ENCODE assay signal across 24 cellular contexts in genomic region chr10:61791216-61791615, GRCh38.
DNase-seq lines count a peak whose midpoint lies in the region; ATAC-seq and TF ChIP-seq lines count a peak whose summit lies in the region.
"Had no signal": no experiment of that assay in that cellular context is flagged by ENCODE, and none has a peak within 500 bp of the region (broad histone marks: within the 10 kb centered on the region; RNA-seq: fewer than 3 reads in every experiment).

No MANE protein-coding gene starts in this region.

- peak overlapping the region in 1 of 2 experiments; percentile 26 for H3K18ac ChIP-seq in mesenchymal stem cell (ENCODE audit: low read depth in 1 of 2, low read length in 2 of 2)

- H3K4me3 ChIP-seq in AG04449 (ENCODE audit: low read depth, low read length) (no peak overlapping the region), choroid plexus epithelial cell (ENCODE audit: low read depth, low read length) (no peak overlapping the region), mesenchymal stem cell (ENCODE audit: insufficient read depth in 1 of 2, low read depth in 1 of 2, low read length in 2 of 2) (no peak overlapping the region)
- no peak overlapping the region for H3K4me3 ChIP-seq in CD4-positive, alpha-beta memory T cell (ENCODE audit: low read length in 2 of 2)
- H3K4me3 ChIP-seq: GM23338, vagina had no signal

- peak overlapping the region; percentile 57; the same call in 1 of the 2 replicates for H3K27ac Mint-ChIP-seq in HFFc6
- H3K27ac Mint-ChIP-seq in CD4-positive, alpha-beta memory T cell = no peak overlapping the region
- H3K27ac Mint-ChIP-seq: activated T-helper 2 cell treated with anti-CD3 and anti-CD28 coated beads, Interferon-gamma antibody, Interleukin-2, Interleukin-4, amounts not matched to agents 10 μg/mL and 5 μg/mL and 100 μg/mL, durations not matched to agents 14 hours and 24 hours and 36 hours; endodermal cell; GM23338; natural killer cell treated with Interleukin-12 subunit alpha and Interleukin-12 subunit beta and Interleukin-15 and Interleukin-18, amount 100 ng/mL, for 72 hours had no signal

- no peak overlapping the region for H2BK120ac ChIP-seq in mesenchymal stem cell (ENCODE audit: low read depth, low read length)

- no peak overlapping the region for H2AK5ac ChIP-seq in mesenchymal stem cell (ENCODE audit: low read length, severe bottlenecking)

- H3K4me3 Mint-ChIP-seq in HFFc6 = no peak overlapping the region
- H3K4me3 Mint-ChIP-seq in CD4-positive, alpha-beta memory T cell = no peak overlapping the region
- H3K4me3 Mint-ChIP-seq: endodermal cell; GM23338; natural killer cell treated with Interleukin-12 subunit alpha and Interleukin-12 subunit beta and Interleukin-15 and Interleukin-18, amount 100 ng/mL, for 72 hours had no signal

- H3K27me3 ChIP-seq in mesenchymal stem cell (ENCODE audit: control insufficient read depth in 1 of 2, insufficient read depth in 1 of 2, low read length in 2 of 2) = no peaks in the 10 kb centered on the region
- H3K27me3 ChIP-seq in CD4-positive, alpha-beta memory T cell (ENCODE audit: insufficient read depth, low read length) = no peaks in the 10 kb centered on the region
- H3K27me3 ChIP-seq: foreskin keratinocyte, vagina had no signal

- no peak for ATAC-seq in GM18511 (IDR thresholded peaks at IDR 0.05; ENCODE audit: unreplicated experiment)
- ATAC-seq: foreskin keratinocyte; GM23338; natural killer cell treated with Interleukin-12 subunit alpha and Interleukin-12 subunit beta and Interleukin-15 and Interleukin-18, amount 100 ng/mL, for 72 hours had no signal

- no peaks in the 10 kb centered on the region for H3K79me1 ChIP-seq in mesenchymal stem cell (replicated peaks; ENCODE audit: low read length, poor library complexity, severe bottlenecking)

- H3K36me3 ChIP-seq in mesenchymal stem cell (ENCODE audit: control insufficient read depth in 1 of 2, insufficient read depth in 2 of 2, low read depth in 1 of 2, low read length in 2 of 2) = no peaks in the 10 kb centered on the region
- no peaks in the 10 kb centered on the region for H3K36me3 ChIP-seq in CD4-positive, alpha-beta memory T cell (ENCODE audit: insufficient read depth, low read length)
- H3K36me3 ChIP-seq: vagina had no signal

- peak overlapping the region; percentile 44 for H2BK15ac ChIP-seq in mesenchymal stem cell (ENCODE audit: low read depth, poor library complexity, severe bottlenecking)

- peak overlapping the region in 1 of 2 experiments; percentile 7 for H3K4ac ChIP-seq in mesenchymal stem cell (ENCODE audit: low read depth in 1 of 2, low read length in 2 of 2)

- H3K23ac ChIP-seq in mesenchymal stem cell (ENCODE audit: low read length in 2 of 2) = peak overlapping the region in 1 of 2 experiments; percentile 18

- POLR2A ChIA-PET in AG04449 (lab: Yijun Ruan, JAX) = no interaction called here
- POLR2A ChIA-PET in CD4-positive, alpha-beta memory T cell (lab: Charles Lee; ENCODE audit: partially characterized antibody) = no interaction called here

- peak overlapping the region; percentile 63 for H3K27ac ChIP-seq in mesenchymal stem cell (ENCODE audit: low read length, poor library complexity, severe bottlenecking)
- H3K27ac ChIP-seq in CD4-positive, alpha-beta memory T cell (ENCODE audit: low read depth, low read length) = no peak overlapping the region
- H3K27ac ChIP-seq: foreskin keratinocyte, vagina had no signal

- intact Hi-C loops in CD4-positive, alpha-beta memory T cell (cut with micrococcal nuclease) = no loop called here

- peak overlapping the region; percentile 38 to 67 for H2BK12ac ChIP-seq in mesenchymal stem cell (ENCODE audit: low read length in 2 of 2)

- peak overlapping the region; percentile 54 for H3K4me2 ChIP-seq in mesenchymal stem cell (ENCODE audit: low read length, poor library complexity, severe bottlenecking)
- H3K4me2 ChIP-seq: GM23338 had no signal

- CTCF ChIA-PET in AG04449 (lab: Yijun Ruan, JAX) = interaction anchor here (1.2 kb wide), 1 partner anchor 520 kb away, joined by 4 read pairs; no protein-coding TSS in a partner anchor
- CTCF ChIA-PET in CD4-positive, alpha-beta memory T cell (lab: Charles Lee; ENCODE audit: partially characterized antibody) = interaction anchor here (0.9 to 1.7 kb wide), 2 partner anchors 40 to 58 kb away, joined by 3 to 5 read pairs; no protein-coding TSS in a partner anchor

- H2BK5ac ChIP-seq in mesenchymal stem cell (ENCODE audit: low read depth, low read length, poor library complexity, severe bottlenecking) = no peak overlapping the region

- peaks cover 2% of the 10 kb centered on the region for H3K27me3 Mint-ChIP-seq in HFFc6 (ENCODE audit: insufficient read depth)
- H3K27me3 Mint-ChIP-seq in CD4-positive, alpha-beta memory T cell = peaks cover 0 to 1% of the 10 kb centered on the region in 2 donors
- H3K27me3 Mint-ChIP-seq: natural killer cell treated with Interleukin-12 subunit alpha and Interleukin-12 subunit beta and Interleukin-15 and Interleukin-18, amount 100 ng/mL, for 72 hours had no signal

- no peaks in the 10 kb centered on the region for H3K36me3 Mint-ChIP-seq in HFFc6 (ENCODE audit: low read depth)
- H3K36me3 Mint-ChIP-seq in CD4-positive, alpha-beta memory T cell = no peaks in the 10 kb centered on the region
- H3K36me3 Mint-ChIP-seq: natural killer cell treated with Interleukin-12 subunit alpha and Interleukin-12 subunit beta and Interleukin-15 and Interleukin-18, amount 100 ng/mL, for 72 hours had no signal

- H3K9me3 ChIP-seq in mesenchymal stem cell (ENCODE audit: control insufficient read depth, low read length) = no peaks in the 10 kb centered on the region
- no peaks in the 10 kb centered on the region for H3K9me3 ChIP-seq in CD4-positive, alpha-beta memory T cell (ENCODE audit: control insufficient read depth in 1 of 2, low read length in 2 of 2)
- H3K9me3 ChIP-seq: vagina had no signal

- H4K91ac ChIP-seq in mesenchymal stem cell (ENCODE audit: low read length) = no peak overlapping the region

- no peak overlapping the region for H3K14ac ChIP-seq in mesenchymal stem cell (ENCODE audit: low read length in 2 of 2)

- no peak for TF ChIP-seq CTCF in AG04449 (IDR thresholded peaks at IDR 0.05; ENCODE audit: insufficient read depth, low read length, missing control alignments)
- no peak for TF ChIP-seq CTCF in HFFc6 (IDR thresholded peaks at IDR 0.05)
- no peak for TF ChIP-seq CTCF in choroid plexus epithelial cell (conservative IDR thresholded peaks at IDR 0.05; ENCODE audit: low read depth, low read length)

- H3K4me1 ChIP-seq in mesenchymal stem cell (ENCODE audit: control insufficient read depth, insufficient read depth, low read depth, low read length) = peaks cover 6% of the 10 kb centered on the region
- H3K4me1 ChIP-seq in CD4-positive, alpha-beta memory T cell (ENCODE audit: insufficient read depth, low read length) = no peaks in the 10 kb centered on the region

- H2AFZ ChIP-seq in mesenchymal stem cell (ENCODE audit: low read depth, low read length) = no peak overlapping the region
- H2AFZ ChIP-seq: GM23338 had no signal

- H3K9me3 Mint-ChIP-seq in HFFc6 = no peaks in the 10 kb centered on the region
- no peaks in the 10 kb centered on the region for H3K9me3 Mint-ChIP-seq in CD4-positive, alpha-beta memory T cell
- H3K9me3 Mint-ChIP-seq: activated T-helper 2 cell treated with anti-CD3 and anti-CD28 coated beads, Interferon-gamma antibody, Interleukin-2, Interleukin-4, amounts not matched to agents 10 μg/mL and 5 μg/mL and 100 μg/mL, durations not matched to agents 14 hours and 24 hours and 36 hours; endodermal cell; GM23338; natural killer cell treated with Interleukin-12 subunit alpha and Interleukin-12 subunit beta and Interleukin-15 and Interleukin-18, amount 100 ng/mL, for 72 hours had no signal

- peak; percentile 79 for DNase-seq in AG04449 (ENCODE audit: low read depth, low spot score)
- DNase-seq in HFFc6 = peak; percentile 27
- DNase-seq in choroid plexus epithelial cell (ENCODE audit: low read depth) = peak; percentile 72
- peak; percentile 47 for DNase-seq in mesenchymal stem cell
- no peak for DNase-seq in NCI-H1048 (lab: John Stamatoyannopoulos, UW)
- DNase-seq in activated naive CD4-positive, alpha-beta T cell treated with anti-CD3 and anti-CD28 coated beads, Interleukin-2, amount 50 U/mL, for 16 hours = no peak
- DNase-seq in CD4-positive, alpha-beta memory T cell = no peak
- DNase-seq: activated CD4-positive, alpha-beta T cell treated with anti-CD3 and anti-CD28 coated beads for 48 hours; amniotic stem cell; DMS53; endodermal cell; foreskin keratinocyte; Karpas-422; mesendoderm; NCI-H1092; NCI-H524 treated with DMSO at 0.1 percent for 48 hours; stimulated activated CD8-positive, alpha-beta memory T cell treated with anti-CD3 and anti-CD28 coated beads, Interleukin-4, amount 100 ng/mL, for 48 hours; substantia nigra; SW 1271 had no signal

- no peak overlapping the region for H3K9ac ChIP-seq in mesenchymal stem cell (ENCODE audit: low read length)

- peaks cover 80% of the 10 kb centered on the region for H3K4me1 Mint-ChIP-seq in HFFc6 (ENCODE audit: low read depth)
- peaks cover 0 to 8% (median 1%) of the 10 kb centered on the region in 4 donors for H3K4me1 Mint-ChIP-seq in CD4-positive, alpha-beta memory T cell
- H3K4me1 Mint-ChIP-seq: GM23338 had no signal

- WGBS in mesenchymal stem cell = no CpG with 5 or more reads among the region's 2 CpGs

- no peak overlapping the region for H4K8ac ChIP-seq in mesenchymal stem cell (ENCODE audit: low read length)

Comparison
In these comparisons a context has a peak if more than half of its experiments do, and no peak if none do; other contexts are left out.
1. DNase-seq: peak in AG04449 (single experiment), HFFc6 (single experiment), choroid plexus epithelial cell (single experiment) and mesenchymal stem cell (single experiment); none in NCI-H1048 (single experiment), activated naive CD4-positive, alpha-beta T cell treated with anti-CD3 and anti-CD28 coated beads, Interleukin-2, amount 50 U/mL, for 16 hours (single experiment) and CD4-positive, alpha-beta memory T cell (0 of 5).